In genomic region chr1:36436820-36437219, GRCh38 we compare ENCODE assay signal across 20 cellular contexts. TPM values are rescaled to one million over a fixed set of nuclear protein-coding genes. Genes with fewer than 3 reads are reported as not detected.
DNase-seq lines count a peak whose midpoint lies in the region; ATAC-seq, FAIRE-seq and TF ChIP-seq lines count a peak whose summit lies in the region.
"Had no signal": no experiment of that assay in that cellular context is flagged by ENCODE, and none has a peak within 500 bp of the region (broad histone marks: within the 10 kb centered on the region; RNA-seq: fewer than 3 reads in every experiment).

No MANE protein-coding gene starts in this region.

- H2AFZ ChIP-seq in hepatocyte: no peak overlapping the region

- no peaks in the 10 kb centered on the region for H3K9me3 ChIP-seq in RWPE2 (ENCODE audit: severe bottlenecking)
- H3K9me3 ChIP-seq in hepatocyte (ENCODE audit: low read depth): no peaks in the 10 kb centered on the region
- H3K9me3 ChIP-seq: heart right ventricle, mucosa of descending colon, Peyer's patch, uterus had no signal

- peak overlapping the region; percentile 18; the same call in 1 of the 2 replicates for H3K27ac ChIP-seq in 22Rv1
- peak overlapping the region; percentile 73 for H3K27ac ChIP-seq in RWPE2 (ENCODE audit: poor library complexity, severe bottlenecking)
- H3K27ac ChIP-seq in hepatocyte: peak overlapping the region; percentile 76
- H3K27ac ChIP-seq: heart right ventricle, Peyer's patch, uterus had no signal

- no peaks in the 10 kb centered on the region for H4K20me1 ChIP-seq in hepatocyte (ENCODE audit: insufficient read depth, poor library complexity, severe bottlenecking)

- 48% methylated on average over 1 of the region's 1 CpG for WGBS in hepatocyte (ENCODE audit: low lambda C conversion rate, missing lambda C conversion rate)

- peak; percentile 96 for ATAC-seq in RWPE2 (ENCODE audit: low read depth)
- ATAC-seq: heart right ventricle, mucosa of descending colon had no signal

- TF ChIP-seq POLR2A in H54 (IDR thresholded peaks at IDR 0.05; ENCODE audit: low read depth, low read length): no peak

- DNase-seq in H54 (ENCODE audit: insufficient read length, low spot score) (peak; percentile 22), RWPE2 (ENCODE audit: low spot score) (no peak), hepatocyte (ENCODE audit: low spot score) (peak; percentile 28), cerebellar cortex (ENCODE audit: low spot score) (no peak), posterior vena cava (ENCODE audit: low spot score) (no peak), activated gamma-delta T cell treated with Interleukin-2 at 50 U/mL for 16 hours (no peak)
- DNase-seq in activated naive CD4-positive, alpha-beta T cell (lab: John Stamatoyannopoulos, UW): no peak
- DNase-seq: activated CD4-positive, alpha-beta T cell treated with anti-CD3 and anti-CD28 coated beads, Interleukin-2, amount 10 ng/mL, durations not matched to agents 24 days and 14 days; activated CD8-positive, alpha-beta memory T cell treated with anti-CD3 and anti-CD28 coated beads, Interleukin-2, amount 50 U/mL, for 48 hours; activated naive CD4-positive, alpha-beta T cell treated with anti-CD3 and anti-CD28 coated beads, Interleukin-2, amount 10 ng/mL, durations not matched to agents 7 days and 5 days; DND-41; heart right ventricle; mucosa of descending colon; NCI-H2081 treated with DMSO at 0.1 percent for 48 hours; NCI-H526 treated with DMSO at 0.1 percent for 48 hours; Peyer's patch; SW 1271; uterus had no signal

- H3K27me3 ChIP-seq in RWPE2 (ENCODE audit: insufficient read depth, poor library complexity, severe bottlenecking): no peaks in the 10 kb centered on the region
- H3K27me3 ChIP-seq in hepatocyte: no peaks in the 10 kb centered on the region
- H3K27me3 ChIP-seq: heart right ventricle, Peyer's patch, uterus had no signal

- H3K4me2 ChIP-seq in hepatocyte: no peak overlapping the region

- TF ChIP-seq CTCF in 22Rv1 (IDR thresholded peaks at IDR 0.05) (no peak), RWPE2 (IDR thresholded peaks at IDR 0.05; ENCODE audit: poor library complexity, severe bottlenecking) (no peak), hepatocyte (IDR thresholded peaks at IDR 0.05; ENCODE audit: poor library complexity) (no peak)

- H3K36me3 ChIP-seq in RWPE2 (ENCODE audit: low read depth) (no peaks in the 10 kb centered on the region), hepatocyte (replicated peaks; ENCODE audit: insufficient read depth, low read depth) (no peaks in the 10 kb centered on the region)
- H3K36me3 ChIP-seq: Peyer's patch, uterus had no signal

- FAIRE-seq in H54 (lab: Jason Lieb, UNC): no peak

- H3K4me3 ChIP-seq in RWPE2 (ENCODE audit: severe bottlenecking) (no peak overlapping the region), hepatocyte (no peak overlapping the region)
- H3K4me3 ChIP-seq: heart right ventricle, mucosa of descending colon, Peyer's patch, uterus had no signal

- intact Hi-C loops in posterior vena cava (cut with DNase I): no loop called here

- H3K9me2 ChIP-seq in hepatocyte (replicated peaks; ENCODE audit: insufficient read depth): no peaks in the 10 kb centered on the region

- H3K4me1 ChIP-seq in RWPE2 (ENCODE audit: insufficient read depth, poor library complexity, severe bottlenecking): peaks cover 13% of the 10 kb centered on the region
- no peaks in the 10 kb centered on the region for H3K4me1 ChIP-seq in hepatocyte (ENCODE audit: insufficient read depth)
- H3K4me1 ChIP-seq: Peyer's patch, uterus had no signal

- no peaks in the 10 kb centered on the region for H3K79me2 ChIP-seq in hepatocyte

RNA-seq across cellular contexts. Expression of gene OSCP1, which starts 13.4 kb away (rescaled TPM):
- total RNA-seq in hepatocyte (5.8 and 9.3 TPM in 2 replicates), posterior vena cava (1 to 10 TPM; 5.7 to 7.1 TPM)
- polyA plus RNA-seq in hepatocyte: 5.8 and 7.6 TPM in 2 replicates

RNA-seq across cellular contexts. Expression of gene MRPS15, which starts 27.4 kb away (rescaled TPM):
- total RNA-seq in hepatocyte (63.2 and 77.4 TPM in 2 replicates), posterior vena cava (10 to 100 TPM; 46.4 to 48.3 TPM)
- polyA plus RNA-seq in hepatocyte: 127 and 136 TPM in 2 replicates

RNA-seq across cellular contexts. Expression of gene LSM10, which starts 39.1 kb away (rescaled TPM):
- 9.4 and 10.4 TPM in 2 replicates for total RNA-seq in hepatocyte
- polyA plus RNA-seq in hepatocyte: 54.6 and 63.9 TPM in 2 replicates
- 10 to 100 TPM; 30.7 to 34.8 TPM for total RNA-seq in posterior vena cava

RNA-seq across cellular contexts. Expression of gene CSF3R, which starts 45.9 kb away (rescaled TPM):
- total RNA-seq in hepatocyte (11.6 and 19.7 TPM in 2 replicates), posterior vena cava (10 to 100 TPM; 19.6 to 33.4 TPM)
- 22.3 and 31.1 TPM in 2 replicates for polyA plus RNA-seq in hepatocyte
- total RNA-seq: A673 had no signal

RNA-seq across cellular contexts. Expression of gene STK40, which starts 51.1 kb away (rescaled TPM):
- total RNA-seq in hepatocyte: 28.2 and 30.7 TPM in 2 replicates
- 48.4 and 56.3 TPM in 2 replicates for polyA plus RNA-seq in hepatocyte
- 10 to 100 TPM; 68.5 to 94.8 TPM for total RNA-seq in posterior vena cava

Comparison
In these comparisons a context has a peak if more than half of its experiments do, and no peak if none do; other contexts are left out.
1. H3K27ac ChIP-seq: peak in every context shown above with its lines; median percentile 76 in hepatocyte; 73 in RWPE2; 18 in 22Rv1.
2. DNase-seq: peak in H54 (single experiment) and hepatocyte (single experiment); none in RWPE2 (single experiment), activated naive CD4-positive, alpha-beta T cell (0 of 4), cerebellar cortex (single experiment), posterior vena cava (single experiment) and activated gamma-delta T cell treated with Interleukin-2 at 50 U/mL for 16 hours (single experiment).